In genomic region chr2:234447963-234448362, GRCh38 we compare ENCODE assay signal across 1 cellular context.
TF ChIP-seq lines count a peak whose summit lies in the region.

No MANE protein-coding gene starts in this region.

TF ChIP-seq in HepG2, 621 proteins besides CTCF, POLR2A, EP300 and RAD21 (continued from another document):
- no peak for TF ChIP-seq ARID3A (IDR thresholded peaks at IDR 0.05; ENCODE audit: low read depth, low read length)
- TF ChIP-seq NFE2L2 (IDR thresholded peaks at IDR 0.05; ENCODE audit: low read length), result no peak
- no peak for TF ChIP-seq SYNCRIP (IDR thresholded peaks at IDR 0.05; ENCODE audit: insufficient read depth, low read depth, low read length)
- TF ChIP-seq AFF4 (CRISPR knock-in tag; IDR thresholded peaks at IDR 0.05), result no peak
- TF ChIP-seq EED (CRISPR knock-in tag; IDR thresholded peaks at IDR 0.05), result no peak
- TF ChIP-seq DNMT3B (CRISPR knock-in tag; conservative IDR thresholded peaks at IDR 0.05), result no peak
- TF ChIP-seq PCBP2 (optimal IDR thresholded peaks at IDR 0.05; ENCODE audit: low read depth, low read length, poor library complexity, severe bottlenecking), result no peak
- TF ChIP-seq ZNF703 (CRISPR knock-in tag; IDR thresholded peaks at IDR 0.05; ENCODE audit: borderline replicate concordance), result no peak
- TF ChIP-seq ZBTB38 (CRISPR knock-in tag; IDR thresholded peaks at IDR 0.05), result no peak
- no peak for TF ChIP-seq CCAR2 (optimal IDR thresholded peaks at IDR 0.05; ENCODE audit: low read depth, low read length)
- no peak for TF ChIP-seq MED13 (CRISPR knock-in tag; IDR thresholded peaks at IDR 0.05)
- TF ChIP-seq ZNF260 (CRISPR knock-in tag; IDR thresholded peaks at IDR 0.05; ENCODE audit: borderline replicate concordance, low read depth), result no peak
